Comparison of ENCODE assay signal across 1 cellular context in the genomic region with DNA sequence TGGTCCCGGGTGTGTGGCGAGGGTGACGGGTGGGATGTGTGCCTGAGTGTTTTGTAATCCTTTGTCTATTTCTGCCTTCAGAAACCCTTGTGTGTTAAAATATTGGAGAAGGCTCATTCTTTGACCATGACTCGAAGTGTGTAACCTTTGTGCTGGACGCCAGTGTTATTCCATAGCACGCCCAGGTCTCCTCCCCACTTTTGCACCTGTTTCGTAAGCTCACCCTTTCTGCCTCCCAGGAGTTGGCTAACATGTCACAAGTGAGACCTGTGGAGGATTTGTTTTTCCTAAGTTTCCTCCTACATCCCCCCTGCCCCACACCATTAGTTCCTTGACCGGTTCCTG.
TF ChIP-seq lines count a peak whose summit lies in the region.

No MANE protein-coding gene starts in this region.

TF ChIP-seq in GM12878, 131 proteins besides CTCF, POLR2A, EP300 and RAD21:
- TF ChIP-seq CBX5 (IDR thresholded peaks at IDR 0.05; ENCODE audit: low read depth) (no peak), IRF4 (IDR thresholded peaks at IDR 0.05; ENCODE audit: low read depth, low read length) (peak; percentile 7; the same call in 1 of the 2 replicates), RAD51 (IDR thresholded peaks at IDR 0.05) (no peak), TCF12 (IDR thresholded peaks at IDR 0.05; ENCODE audit: low read depth, low read length) (0 out of 2 replicates have a peak, but pooled peaks have one; percentile 1), ETV6 (conservative IDR thresholded peaks at IDR 0.05 in 1 of 2, IDR thresholded peaks at IDR 0.05 in 1 of 2; ENCODE audit: borderline replicate concordance in 1 of 2, low read depth in 1 of 2) (0 out of 4 replicates have a peak, but pooled peaks of 1 of the 2 experiments have one; percentile 9), MTA2 (IDR thresholded peaks at IDR 0.05; ENCODE audit: low read depth) (0 out of 2 replicates have a peak, but pooled peaks have one; percentile 5), IKZF2 (IDR thresholded peaks at IDR 0.05) (peak in 1 of 2 experiments; percentile 14; a peak in 1 of 4 replicates)
